In genomic region chr2:162261032-162261945, GRCh38 we compare ENCODE assay signal across 8 cellular contexts. TPM values are rescaled to one million over a fixed set of nuclear protein-coding genes. Genes with fewer than 3 reads are reported as not detected.
DNase-seq lines count a peak whose midpoint lies in the region; ATAC-seq, FAIRE-seq and TF ChIP-seq lines count a peak whose summit lies in the region.

No MANE protein-coding gene starts in this region.

- H3K4me1 Mint-ChIP-seq in CD4-positive, CD25-positive, alpha-beta regulatory T cell, result peaks cover 4 to 9% (median 7%) of the 10 kb centered on the region in 4 donors

- H3K27me3 Mint-ChIP-seq in CD4-positive, CD25-positive, alpha-beta regulatory T cell, result no peaks in the 10 kb centered on the region

- no peak for TF ChIP-seq CTCF in LNCaP clone FGC (IDR thresholded peaks at IDR 0.05; ENCODE audit: control insufficient read depth, extremely low read depth, insufficient read depth)
- TF ChIP-seq CTCF in bronchial epithelial cell (IDR thresholded peaks at IDR 0.05; ENCODE audit: insufficient read depth, low read length, severe bottlenecking), result no peak

- peaks cover 11% of the 10 kb centered on the region for H3K36me3 Mint-ChIP-seq in CD4-positive, CD25-positive, alpha-beta regulatory T cell

- no peak overlapping the region for H3K27ac ChIP-seq in CD4-positive, CD25-positive, alpha-beta regulatory T cell (ENCODE audit: insufficient read depth, low read length, poor library complexity, severe bottlenecking)

- no peak overlapping the region for H3K4me3 ChIP-seq in CD4-positive, CD25-positive, alpha-beta regulatory T cell (ENCODE audit: low read depth, low read length)
- H3K4me3 ChIP-seq in LNCaP clone FGC (ENCODE audit: low read depth, low read length) (no peak overlapping the region), bronchial epithelial cell (ENCODE audit: low read depth, low read length) (no peak overlapping the region)

- peak overlapping the region in 1 of 3 donors; percentile 10 for H3K27ac Mint-ChIP-seq in CD4-positive, CD25-positive, alpha-beta regulatory T cell

- peaks cover 10% of the 10 kb centered on the region for H3K4me1 ChIP-seq in CD4-positive, CD25-positive, alpha-beta regulatory T cell (ENCODE audit: control insufficient read depth, insufficient read depth, low read length, poor library complexity, severe bottlenecking)

- H3K36me3 ChIP-seq in CD4-positive, CD25-positive, alpha-beta regulatory T cell (ENCODE audit: control insufficient read depth, insufficient read depth, low read length), result peaks cover 5% of the 10 kb centered on the region
- H3K36me3 ChIP-seq in bronchial epithelial cell (ENCODE audit: control insufficient read depth, insufficient read depth, low read length), result no peaks in the 10 kb centered on the region

- peaks cover 0 to 2% (median 0%) of the 10 kb centered on the region in 7 donors for H3K9me3 Mint-ChIP-seq in CD4-positive, CD25-positive, alpha-beta regulatory T cell

- H3K27me3 ChIP-seq in CD4-positive, CD25-positive, alpha-beta regulatory T cell (ENCODE audit: control insufficient read depth, insufficient read depth, low read length), result no peaks in the 10 kb centered on the region
- H3K27me3 ChIP-seq in bronchial epithelial cell (ENCODE audit: control insufficient read depth, insufficient read depth, low read length), result no peaks in the 10 kb centered on the region

- peak; percentile 46 to 59 for ATAC-seq in CD4-positive, CD25-positive, alpha-beta regulatory T cell (ENCODE audit: low read depth in 2 of 2)
- ATAC-seq in GM19468 (IDR thresholded peaks at IDR 0.05; ENCODE audit: extremely low read depth, unreplicated experiment) (peak; percentile 34), GM21737 (IDR thresholded peaks at IDR 0.05; ENCODE audit: unreplicated experiment) (no peak)

- no peaks in the 10 kb centered on the region for H3K9me3 ChIP-seq in CD4-positive, CD25-positive, alpha-beta regulatory T cell (ENCODE audit: control insufficient read depth in 2 of 2, low read length in 2 of 2)

- H3K4me3 Mint-ChIP-seq in CD4-positive, CD25-positive, alpha-beta regulatory T cell, result no peak overlapping the region

- DNase-seq in CD4-positive, CD25-positive, alpha-beta regulatory T cell, result peak in 1 of 3 donors; percentile 37
- DNase-seq in LNCaP clone FGC (ENCODE audit: low read depth) (peak; percentile 25), bronchial epithelial cell (ENCODE audit: low read depth) (peak; percentile 89), mucosa of gallbladder (ENCODE audit: low spot score) (peak; percentile 28), NCI-H510A (lab: John Stamatoyannopoulos, UW) (no peak), NCI-H2196 treated with DMSO at 0.1 percent for 48 hours (lab: John Stamatoyannopoulos, UW; ENCODE audit: unreplicated experiment) (no peak)

- no peak for FAIRE-seq in bronchial epithelial cell (lab: Jason Lieb, UNC)

RNA-seq across cellular contexts. Expression of gene FAP, which starts 18.0 kb away (rescaled TPM):
- not detected for total RNA-seq in CD4-positive, CD25-positive, alpha-beta regulatory T cell
- polyA plus RNA-seq in CD4-positive, CD25-positive, alpha-beta regulatory T cell, result not detected
- 0.26 and 1.1 TPM in 2 replicates for total RNA-seq in bronchial epithelial cell
- total RNA-seq in mucosa of gallbladder, result 1.8 TPM

RNA-seq across cellular contexts. Expression of gene IFIH1, which starts 57.2 kb away (rescaled TPM):
- 52.8 TPM for total RNA-seq in CD4-positive, CD25-positive, alpha-beta regulatory T cell
- 10 to 100 TPM; 17.2 to 20.0 (median 17.9) TPM for polyA plus RNA-seq in CD4-positive, CD25-positive, alpha-beta regulatory T cell
- total RNA-seq in bronchial epithelial cell, result 2.6 and 4.2 TPM in 2 replicates
- total RNA-seq in mucosa of gallbladder, result 15.9 TPM

Comparison
In these comparisons a context has a peak if more than half of its experiments do, and no peak if none do; other contexts are left out.
1. DNase-seq: peak in LNCaP clone FGC (single experiment), bronchial epithelial cell (single experiment) and mucosa of gallbladder (single experiment); none in NCI-H510A (single experiment) and NCI-H2196 treated with DMSO at 0.1 percent for 48 hours (single experiment).